Comparison of ENCODE assay signal across 19 cellular contexts in the genomic region with DNA sequence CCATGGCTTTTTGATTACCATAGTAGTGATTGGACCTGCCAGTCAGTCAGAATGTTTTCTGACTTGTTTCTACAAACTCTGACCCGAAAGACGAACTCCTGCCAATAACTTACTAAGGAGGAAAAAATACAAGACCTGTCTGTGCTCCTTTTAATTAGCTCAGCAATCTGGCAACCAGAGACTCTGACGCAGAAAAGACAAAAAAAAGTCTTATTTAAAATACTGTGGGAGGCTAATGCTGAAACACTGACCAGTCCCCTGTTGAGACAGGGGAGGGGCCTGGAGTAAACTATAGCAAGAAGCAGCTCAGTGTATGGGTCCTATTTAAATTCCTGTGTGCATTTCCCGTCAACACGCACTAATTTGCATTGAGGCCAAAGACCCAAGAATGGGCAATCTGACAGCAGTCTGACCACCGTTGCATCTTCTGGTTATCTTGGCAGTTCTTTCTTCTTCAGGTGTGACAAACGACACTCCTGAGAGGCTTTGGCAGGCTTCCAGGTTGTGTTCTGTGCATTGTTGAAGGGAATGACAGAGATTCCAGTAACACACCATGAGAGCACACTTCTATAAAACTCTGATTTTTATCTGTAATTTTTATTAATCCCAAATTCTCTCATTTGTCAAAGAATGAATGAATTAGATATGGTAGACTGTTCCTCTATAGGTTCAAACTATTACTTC.
DNase-seq lines count a peak whose midpoint lies in the region; ATAC-seq and TF ChIP-seq lines count a peak whose summit lies in the region.
"Had no signal": no experiment of that assay in that cellular context is flagged by ENCODE, and none has a peak within 500 bp of the region (broad histone marks: within the 10 kb centered on the region; RNA-seq: fewer than 3 reads in every experiment).

No MANE protein-coding gene starts in this region.

- no peak for TF ChIP-seq POLR2A in Peyer's patch (IDR thresholded peaks at IDR 0.05)

- DNase-seq in NCI-H510A treated with DMSO at 0.1 percent for 48 hours (lab: John Stamatoyannopoulos, UW) (peak; percentile 9), NCI-H510A (lab: John Stamatoyannopoulos, UW) (no peak), NCI-H446 treated with DMSO at 0.1 percent for 48 hours (lab: John Stamatoyannopoulos, UW) (peak; percentile 27), iPS-NIHi11 (ENCODE audit: low spot score) (peak; percentile 21), putamen (ENCODE audit: low spot score) (peak; percentile 62), Peyer's patch (no peak), right atrium auricular region (ENCODE audit: low spot score) (no peak)
- DNase-seq: Calu3, DND-41, GF-D8, GM23248, MV-4-11, NCI-H2171 treated with DMSO at 0.1 percent for 48 hours, NCI-H526 treated with DMSO at 0.1 percent for 48 hours, PC-9 had no signal

- no peak for ATAC-seq in GM21447 (IDR thresholded peaks at IDR 0.05; ENCODE audit: unreplicated experiment)
- ATAC-seq: A549, Right ventricle myocardium inferior had no signal

- H3K9me3 ChIP-seq in Peyer's patch (no peaks in the 10 kb centered on the region), right atrium auricular region (no peaks in the 10 kb centered on the region)
- H3K9me3 ChIP-seq: A549 had no signal

- H3K36me3 ChIP-seq in Peyer's patch (no peaks in the 10 kb centered on the region), right atrium auricular region (no peaks in the 10 kb centered on the region)

- no peaks in the 10 kb centered on the region for H3K4me1 ChIP-seq in Peyer's patch
- no peaks in the 10 kb centered on the region for H3K4me1 ChIP-seq in right atrium auricular region
- H3K4me1 ChIP-seq: A549 had no signal

- H3K4me3 ChIP-seq in Peyer's patch: no peak overlapping the region
- H3K4me3 ChIP-seq in right atrium auricular region: no peak overlapping the region
- H3K4me3 ChIP-seq: A549, GM23248, PC-9, SK-N-MC had no signal

- H3K27ac ChIP-seq in Peyer's patch (no peak overlapping the region), right atrium auricular region (no peak overlapping the region)
- H3K27ac ChIP-seq: A549, GM23248, PC-9, SK-N-MC had no signal

- TF ChIP-seq CTCF in Peyer's patch (IDR thresholded peaks at IDR 0.05) (no peak), right atrium auricular region (IDR thresholded peaks at IDR 0.05) (no peak)

- H3K27me3 ChIP-seq in Peyer's patch (no peaks in the 10 kb centered on the region), right atrium auricular region (no peaks in the 10 kb centered on the region)

Comparison
In these comparisons a context has a peak if more than half of its experiments do, and no peak if none do; other contexts are left out.
1. DNase-seq: peak in NCI-H510A treated with DMSO at 0.1 percent for 48 hours (single experiment), NCI-H446 treated with DMSO at 0.1 percent for 48 hours (single experiment), iPS-NIHi11 (single experiment) and putamen (single experiment); none in NCI-H510A (single experiment), Peyer's patch (0 of 3) and right atrium auricular region (single experiment).